In genomic region chr5:75337366-75338021, GRCh38 we compare ENCODE assay signal across 8 cellular contexts. TPM values are rescaled to one million over a fixed set of nuclear protein-coding genes. Genes with fewer than 3 reads are reported as not detected.
DNase-seq lines count a peak whose midpoint lies in the region; ATAC-seq and TF ChIP-seq lines count a peak whose summit lies in the region.

No MANE protein-coding gene starts in this region.

- peak overlapping the region; percentile 87 for H3K4me2 ChIP-seq in osteoblast (ENCODE audit: insufficient read depth, low read length)

- ATAC-seq in HG03571 (IDR thresholded peaks at IDR 0.05; ENCODE audit: unreplicated experiment) (peak; percentile 4), aorta (ENCODE audit: low FRiP score) (peak; percentile 56)
- peak; percentile 7 for ATAC-seq in activated CD8-positive, alpha-beta T cell treated with anti-CD3 and anti-CD28 coated beads, Interleukin-2, amount 10 ng/mL, durations not matched to agents 7 days and 5 days

- TF ChIP-seq CTCF in fibroblast of the aortic adventitia (IDR thresholded peaks at IDR 0.05; ENCODE audit: insufficient read depth, low read length) (no peak), osteoblast (IDR thresholded peaks at IDR 0.05; ENCODE audit: extremely low read depth, low read depth, low read length) (no peak)

- peak overlapping the region; percentile 93 for H3K27ac ChIP-seq in osteoblast (ENCODE audit: low read depth, low read length)
- peak overlapping the region in 1 of 2 donors; percentile 82 for H3K27ac ChIP-seq in aorta (ENCODE audit: low read depth in 1 of 2, low read length in 2 of 2)

- WGBS in aorta, 2 donors, result 0 to 1% methylated on average over 49 to 50 of the region's 50 CpGs

- H3K4me1 ChIP-seq in osteoblast (ENCODE audit: insufficient read depth, low read length), result peaks cover 12% of the 10 kb centered on the region
- H3K4me1 ChIP-seq in aorta (ENCODE audit: control insufficient read depth in 1 of 2, insufficient read depth in 2 of 2, low read length in 2 of 2), result no peaks in the 10 kb centered on the region

- H3K9me3 Mint-ChIP-seq in activated CD8-positive, alpha-beta T cell treated with anti-CD3 and anti-CD28 coated beads, Interleukin-2, amount 10 ng/mL, durations not matched to agents 7 days and 5 days (ENCODE audit: insufficient read depth), result no peaks in the 10 kb centered on the region

- H3K9me3 ChIP-seq in osteoblast (ENCODE audit: low read depth, low read length), result no peaks in the 10 kb centered on the region
- no peaks in the 10 kb centered on the region for H3K9me3 ChIP-seq in aorta (ENCODE audit: control insufficient read depth, low read length)

- H3K79me2 ChIP-seq in osteoblast (ENCODE audit: insufficient read depth, low read length), result peaks cover 52% of the 10 kb centered on the region

- H4K20me1 ChIP-seq in osteoblast (ENCODE audit: insufficient read depth, low read length), result peaks cover 22% of the 10 kb centered on the region

- H3K36me3 ChIP-seq in osteoblast (ENCODE audit: insufficient read depth, low read length) (no peaks in the 10 kb centered on the region), aorta (ENCODE audit: control insufficient read depth in 1 of 2, insufficient read depth in 2 of 2, low read length in 1 of 2) (no peaks in the 10 kb centered on the region)

- DNase-seq in NCI-H82 (lab: John Stamatoyannopoulos, UW) (peak; percentile 32), NCI-H82 treated with DMSO at 0.1 percent for 48 hours (lab: John Stamatoyannopoulos, UW; ENCODE audit: unreplicated experiment) (no peak), fibroblast of the aortic adventitia (ENCODE audit: low read depth) (no peak), osteoblast (ENCODE audit: insufficient read length, low spot score, missing footprints) (no peak), aorta (peak; percentile 67 to 84)
- DNase-seq in activated CD8-positive, alpha-beta T cell treated with anti-CD3 and anti-CD28 coated beads, Interleukin-2, amount 10 ng/mL, durations not matched to agents 7 days and 5 days, result peak; percentile 50
- no peak for DNase-seq in effector CD4-positive, alpha-beta T cell

- H3K4me3 Mint-ChIP-seq in activated CD8-positive, alpha-beta T cell treated with anti-CD3 and anti-CD28 coated beads, Interleukin-2, amount 10 ng/mL, durations not matched to agents 7 days and 5 days, result no peak overlapping the region

- peaks cover 21% of the 10 kb centered on the region for H3K36me3 Mint-ChIP-seq in activated CD8-positive, alpha-beta T cell treated with anti-CD3 and anti-CD28 coated beads, Interleukin-2, amount 10 ng/mL, durations not matched to agents 7 days and 5 days (ENCODE audit: low read depth)

- peak overlapping the region; percentile 69 for H2AFZ ChIP-seq in osteoblast (ENCODE audit: low read length)

- POLR2A ChIA-PET in activated CD8-positive, alpha-beta T cell treated with anti-CD3 and anti-CD28 coated beads, Interleukin-2, amount 10 ng/mL, durations not matched to agents 7 days and 5 days (lab: Charles Lee), result interaction anchor here (0.8 to 2.0 kb wide), 9 partner anchors 14 to 380 kb away, joined by 3 to 28 read pairs (median 5); partner anchors contain the start of genes ANKRD31, GCNT4 and POC5

- CTCF ChIA-PET in activated CD8-positive, alpha-beta T cell treated with anti-CD3 and anti-CD28 coated beads, Interleukin-2, amount 10 ng/mL, durations not matched to agents 7 days and 5 days (lab: Charles Lee), result interaction anchor here (0.9 to 1.9 kb wide), 11 partner anchors 14 to 402 kb away, joined by 3 to 14 read pairs (median 5); partner anchors contain the start of gene ANKRD31

- H3K4me1 Mint-ChIP-seq in activated CD8-positive, alpha-beta T cell treated with anti-CD3 and anti-CD28 coated beads, Interleukin-2, amount 10 ng/mL, durations not matched to agents 7 days and 5 days (ENCODE audit: low read depth), result peaks cover 37% of the 10 kb centered on the region

- intact Hi-C loops in aorta (cut with DNase I), result loop anchor here (2.0 to 10.0 kb wide), 8 partner anchors 100 to 573 kb away; partner anchors contain the start of genes ANKRD31 (in 2 of the 2), GFM2 (in 2 of the 2), NSA2 (in 2 of the 2) and CERT1 (in 1 of the 2)

- peak overlapping the region; percentile 89 for H3K4me3 ChIP-seq in fibroblast of the aortic adventitia (ENCODE audit: low read depth, low read length)
- H3K4me3 ChIP-seq in osteoblast (ENCODE audit: insufficient read depth, low read length), result peak overlapping the region; percentile 87
- H3K4me3 ChIP-seq in aorta (ENCODE audit: low read length in 2 of 2), result peak overlapping the region; percentile 75 to 99

- H3K27me3 ChIP-seq in osteoblast (ENCODE audit: insufficient read depth, low read length) (no peaks in the 10 kb centered on the region), aorta (ENCODE audit: control insufficient read depth in 1 of 2, insufficient read depth in 2 of 2, low read length in 1 of 2) (no peaks in the 10 kb centered on the region)

- no peaks in the 10 kb centered on the region for H3K27me3 Mint-ChIP-seq in activated CD8-positive, alpha-beta T cell treated with anti-CD3 and anti-CD28 coated beads, Interleukin-2, amount 10 ng/mL, durations not matched to agents 7 days and 5 days (ENCODE audit: low read depth)

- no peak overlapping the region for H3K27ac Mint-ChIP-seq in activated CD8-positive, alpha-beta T cell treated with anti-CD3 and anti-CD28 coated beads, Interleukin-2, amount 10 ng/mL, durations not matched to agents 7 days and 5 days

RNA-seq across cellular contexts. Expression of gene HMGCR, which starts 0.5 kb away (rescaled TPM):
- 10 to 100 TPM; 64.1 to 70.5 TPM for total RNA-seq in activated CD8-positive, alpha-beta T cell treated with anti-CD3 and anti-CD28 coated beads, Interleukin-2, amount 10 ng/mL, durations not matched to agents 7 days and 5 days
- 49.3 and 68.7 TPM in 2 replicates for total RNA-seq in fibroblast of the aortic adventitia (ENCODE audit: low replicate concordance)
- 144 and 150 TPM in 2 replicates for total RNA-seq in osteoblast
- total RNA-seq in aorta, result 10 to 100 TPM; 17.8 to 36.1 TPM
- 1 to 10 TPM; 4.5 to 8.7 TPM for polyA plus RNA-seq in aorta

Comparison
In these comparisons a context has a peak if more than half of its experiments do, and no peak if none do; other contexts are left out.
1. DNase-seq: peak in NCI-H82 (single experiment), activated CD8-positive, alpha-beta T cell treated with anti-CD3 and anti-CD28 coated beads, Interleukin-2, amount 10 ng/mL, durations not matched to agents 7 days and 5 days (single experiment) and aorta (2 of 2); none in NCI-H82 treated with DMSO at 0.1 percent for 48 hours (single experiment), fibroblast of the aortic adventitia (single experiment), osteoblast (single experiment) and effector CD4-positive, alpha-beta T cell (single experiment).
2. ATAC-seq: peak in every context shown above with its lines; median percentile 56 in aorta; 7 in activated CD8-positive, alpha-beta T cell treated with anti-CD3 and anti-CD28 coated beads, Interleukin-2, amount 10 ng/mL, durations not matched to agents 7 days and 5 days; 4 in HG03571.
3. Peak in every context shown above with its lines, with median percentiles within 50 percentile points of each other: H3K4me3 ChIP-seq.